In the genomic region with DNA sequence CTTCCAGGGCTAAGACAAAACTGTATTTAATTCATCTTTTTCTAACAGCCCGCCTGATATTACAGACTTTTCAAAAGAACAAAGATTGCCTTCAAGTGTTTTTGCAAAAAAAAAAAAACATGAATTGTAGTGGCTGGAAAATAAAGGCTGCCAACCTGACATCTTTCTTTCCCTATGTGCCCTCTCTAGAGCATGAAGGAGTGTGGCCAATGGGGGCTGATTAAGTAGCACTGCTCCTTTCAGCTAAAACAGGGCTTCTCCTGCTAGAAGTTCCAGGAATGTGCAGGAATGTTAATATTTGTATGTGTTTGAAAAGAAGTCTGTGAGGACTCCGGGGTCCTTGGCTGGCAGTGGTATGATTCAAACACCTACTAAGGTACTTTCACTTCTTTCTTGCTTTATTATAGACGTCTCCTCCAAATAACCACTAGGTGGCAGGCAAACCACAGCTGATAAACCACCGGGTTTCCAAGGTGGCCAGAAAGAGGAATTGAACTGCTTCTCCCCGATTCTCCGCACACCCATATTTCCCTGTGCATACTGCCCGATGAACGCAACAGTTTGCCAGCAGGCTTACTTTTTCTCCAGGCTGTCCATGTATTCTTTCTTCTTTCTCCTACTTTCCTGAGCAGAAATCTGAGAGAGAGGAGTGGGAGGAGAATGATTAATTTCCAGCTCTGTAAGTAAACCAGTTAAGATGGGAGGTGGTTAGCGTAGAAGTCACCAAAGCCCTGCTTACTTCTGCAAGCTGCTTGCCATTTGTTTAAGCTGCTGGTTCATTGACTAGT, we compare ENCODE assay signal across 8 cellular contexts. TPM values are rescaled to one million over a fixed set of nuclear protein-coding genes. Genes with fewer than 3 reads are reported as not detected.
DNase-seq lines count a peak whose midpoint lies in the region; ATAC-seq and TF ChIP-seq lines count a peak whose summit lies in the region.

No MANE protein-coding gene starts in this region.

- peak; percentile 81 to 89 (median 82) for TF ChIP-seq CTCF in esophagus muscularis mucosa (IDR thresholded peaks at IDR 0.05)
- peak; percentile 76 for TF ChIP-seq CTCF in natural killer cell (IDR thresholded peaks at IDR 0.05)

- H3K4me3 Mint-ChIP-seq in natural killer cell = no peak overlapping the region

- no peaks in the 10 kb centered on the region for H3K27me3 ChIP-seq in HUES48 (ENCODE audit: control insufficient read depth, insufficient read depth, low read length)
- H3K27me3 ChIP-seq in esophagus muscularis mucosa = no peaks in the 10 kb centered on the region

- no peak overlapping the region for H3K9ac ChIP-seq in HUES48 (ENCODE audit: low read depth, low read length)

- H3K36me3 Mint-ChIP-seq in natural killer cell = peaks cover 21% of the 10 kb centered on the region

- 19% methylated on average over 9 of the region's 9 CpGs for WGBS in esophagus muscularis mucosa

- intact Hi-C loops in esophagus muscularis mucosa (cut with DNase I) = loop anchor here (1.0 kb wide), 1 partner anchor 105 kb away; no protein-coding TSS in a partner anchor
- intact Hi-C loops in natural killer cell (cut with micrococcal nuclease) = loop anchor here (1.0 kb wide), 2 partner anchors 106 to 835 kb away; no protein-coding TSS in a partner anchor

- H3K4me1 ChIP-seq in HUES48 (ENCODE audit: control insufficient read depth, insufficient read depth, low read length) (peaks cover 10% of the 10 kb centered on the region), esophagus muscularis mucosa (peaks cover 13 to 39% (median 35%) of the 10 kb centered on the region in 4 donors)

- TF ChIP-seq POLR2A in esophagus muscularis mucosa (IDR thresholded peaks at IDR 0.05; ENCODE audit: low read depth) = no peak

- H3K9me3 Mint-ChIP-seq in natural killer cell = no peaks in the 10 kb centered on the region

- no peak for TF ChIP-seq EP300 in esophagus muscularis mucosa (IDR thresholded peaks at IDR 0.05)

- H3K9me3 ChIP-seq in HUES48 (ENCODE audit: control insufficient read depth, insufficient read depth, low read length) (peaks cover 4% of the 10 kb centered on the region; the same call in 1 of the 2 replicates), esophagus muscularis mucosa (no peaks in the 10 kb centered on the region)

- H3K27me3 Mint-ChIP-seq in natural killer cell (ENCODE audit: low read depth in 2 of 2) = no peaks in the 10 kb centered on the region

- peak; percentile 69 for ATAC-seq in GM21515 (IDR thresholded peaks at IDR 0.05; ENCODE audit: unreplicated experiment)
- ATAC-seq in natural killer cell = peak; percentile 74 to 79 (median 78)

- peak; percentile 67 for DNase-seq in DMS114 treated with DMSO at 0.1 percent for 48 hours (lab: John Stamatoyannopoulos, UW; ENCODE audit: unreplicated experiment)
- DNase-seq in NOMO-1 treated with DMSO at 0.1 percent for 48 hours (lab: John Stamatoyannopoulos, UW; ENCODE audit: unreplicated experiment) = peak; percentile 63
- peak; percentile 27 for DNase-seq in activated CD8-positive, alpha-beta memory T cell treated with anti-CD3 and anti-CD28 coated beads, Interleukin-2, amount 50 U/mL, for 1 hour (ENCODE audit: extremely low read depth)
- no peak for DNase-seq in esophagus muscularis mucosa (ENCODE audit: extremely low spot score)
- DNase-seq in natural killer cell = peak; percentile 41
- DNase-seq in superior temporal gyrus (ENCODE audit: extremely low spot score) = peak; percentile 94

- peak overlapping the region in 1 of 2 donors; percentile 52 for H3K27ac Mint-ChIP-seq in natural killer cell

- peaks cover 7 to 16% of the 10 kb centered on the region in 2 donors for H3K4me1 Mint-ChIP-seq in natural killer cell

- H3K27ac ChIP-seq in HUES48 (ENCODE audit: low read depth, low read length) = peak overlapping the region; percentile 8
- H3K27ac ChIP-seq in esophagus muscularis mucosa (replicated peaks in 1 of 4) = peak overlapping the region in 3 of 4 donors; percentile 16 to 36 (median 25)

- H3K36me3 ChIP-seq in HUES48 (ENCODE audit: control insufficient read depth, insufficient read depth, low read length) = peaks cover 66% of the 10 kb centered on the region
- H3K36me3 ChIP-seq in esophagus muscularis mucosa = peaks cover 21 to 92% (median 76%) of the 10 kb centered on the region in 4 donors

- H3K4me3 ChIP-seq in HUES48 (ENCODE audit: low read depth, low read length) = no peak overlapping the region
- H3K4me3 ChIP-seq in esophagus muscularis mucosa = no peak overlapping the region

RNA-seq across cellular contexts. Expression of a gene that starts 56.8 kb away (rescaled TPM):
- total RNA-seq in esophagus muscularis mucosa (1 to 10 TPM in 3 of 4 donors, under 1 TPM in 1; 0.66 to 2.9 (median 1.7) TPM), natural killer cell (under 1 TPM in 1 of 3 donors, not detected in 2; 0.53 TPM)
